Comparison of ENCODE assay signal across 18 cellular contexts in genomic region chrX:19291086-19291485, GRCh38.
"Had no signal": no experiment of that assay in that cellular context is flagged by ENCODE, and none has a peak within 500 bp of the region (broad histone marks: within the 10 kb centered on the region; RNA-seq: fewer than 3 reads in every experiment).

No MANE protein-coding gene starts in this region.

- H3K9me3 ChIP-seq: colonic mucosa, esophagus muscularis mucosa, neutrophil, tibial nerve had no signal

- H3K4me3 ChIP-seq: colonic mucosa, esophagus muscularis mucosa, tibial nerve had no signal

- H3K27me3 ChIP-seq: colonic mucosa, esophagus muscularis mucosa, neutrophil, tibial nerve had no signal

- DNase-seq: activated CD4-positive, alpha-beta T cell treated with anti-CD3 and anti-CD28 coated beads, Interleukin-2, amount 10 ng/mL, durations not matched to agents 7 days and 5 days; activated CD8-positive, alpha-beta memory T cell treated with anti-CD3 and anti-CD28 coated beads for 24 hours; activated naive CD8-positive, alpha-beta T cell treated with anti-CD3 and anti-CD28 coated beads for 36 hours; amygdala; central memory CD4-positive, alpha-beta T cell; colonic mucosa; glutamatergic neuron; islet precursor cell; mammary epithelial cell; naive thymus-derived CD4-positive, alpha-beta T cell; posterior cingulate gyrus; stimulated activated CD4-positive, alpha-beta T cell treated with anti-CD3 and anti-CD28 coated beads, Interleukin-15, amount 100 ng/mL, for 24 hours; stimulated activated CD4-positive, alpha-beta T cell treated with anti-CD3 and anti-CD28 coated beads, Interleukin-4, amount 100 ng/mL, for 1 hour; stimulated activated naive CD4-positive, alpha-beta T cell treated with Interleukin-2 at 50 U/mL for 16 hours; substantia nigra had no signal

- H3K36me3 ChIP-seq: colonic mucosa, esophagus muscularis mucosa, neutrophil, tibial nerve had no signal

- H3K4me1 ChIP-seq: colonic mucosa, esophagus muscularis mucosa, tibial nerve had no signal

- H3K27ac ChIP-seq: colonic mucosa, esophagus muscularis mucosa, neutrophil, tibial nerve had no signal
